Comparison of ENCODE assay signal across 9 cellular contexts in the genomic region with DNA sequence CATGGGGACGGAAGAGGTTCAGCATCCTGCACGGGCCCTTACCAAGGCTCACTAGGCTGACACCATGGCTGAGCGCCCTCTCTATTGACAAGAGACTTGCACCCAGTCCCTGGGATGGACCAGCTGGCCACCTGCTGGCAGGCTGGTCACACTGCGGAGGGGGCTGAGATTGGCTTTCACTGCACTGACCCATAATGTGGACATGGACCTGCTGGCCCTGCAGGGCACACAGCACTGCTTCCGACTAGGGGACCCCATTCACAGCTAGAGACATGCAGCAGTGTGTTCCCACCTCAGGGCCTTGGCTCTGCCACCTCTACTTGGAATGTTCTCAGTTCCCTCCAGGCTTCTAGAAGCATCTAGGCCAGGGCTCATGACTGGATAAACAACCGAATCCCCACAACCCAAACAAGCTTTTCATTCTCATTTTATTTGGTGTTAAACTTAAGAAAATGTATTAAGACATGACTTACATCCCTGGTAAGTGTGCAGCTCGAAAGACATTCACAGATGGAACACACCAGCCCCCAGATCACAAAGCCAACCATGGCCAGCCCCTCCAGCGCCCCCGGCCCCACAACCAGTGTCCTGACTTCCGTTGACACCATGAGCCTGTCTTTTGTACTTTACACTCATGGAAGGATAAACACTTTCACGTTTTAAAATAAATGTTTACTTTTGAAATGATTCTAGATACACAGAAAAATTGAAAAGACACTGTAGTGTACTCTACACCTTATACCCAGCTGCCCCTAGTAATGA. TPM values are rescaled to one million over a fixed set of nuclear protein-coding genes. Genes with fewer than 3 reads are reported as not detected.
A peak's percentile ranks its signal among the peaks of the same experiment; 100 is the strongest.
DNase-seq lines count a peak whose midpoint lies in the region; ATAC-seq and TF ChIP-seq lines count a peak whose summit lies in the region.
"Had no signal": no experiment of that assay in that cellular context is flagged by ENCODE, and none has a peak within 500 bp of the region (broad histone marks: within the 10 kb centered on the region; RNA-seq: fewer than 3 reads in every experiment).

No MANE protein-coding gene starts in this region.

- H3F3A ChIP-seq in OCI-LY1 (ENCODE audit: insufficient read depth, low read length) = no peaks in the 10 kb centered on the region

- H3K4me1 ChIP-seq in OCI-LY1 (ENCODE audit: insufficient read depth, low read length, severe bottlenecking) (no peaks in the 10 kb centered on the region), psoas muscle (no peaks in the 10 kb centered on the region)

- no peaks in the 10 kb centered on the region for H3K9me3 ChIP-seq in OCI-LY1 (ENCODE audit: low read length)
- H3K9me3 ChIP-seq in psoas muscle = no peaks in the 10 kb centered on the region

- H3K4me3 Mint-ChIP-seq in activated T-helper 2 cell treated with anti-CD3 and anti-CD28 coated beads, Interferon-gamma antibody, Interleukin-2, Interleukin-4, amounts not matched to agents 10 μg/mL and 5 μg/mL and 100 μg/mL, durations not matched to agents 14 hours and 24 hours and 36 hours (ENCODE audit: low read depth) = no peak overlapping the region

- ATAC-seq in psoas muscle (peak; percentile 73 to 89 (median 82)), GM19452 (IDR thresholded peaks at IDR 0.05; ENCODE audit: unreplicated experiment) (no peak), HG02610 (IDR thresholded peaks at IDR 0.05; ENCODE audit: unreplicated experiment) (no peak)

- H3K4me3 ChIP-seq in OCI-LY1 (ENCODE audit: low read depth, low read length, poor library complexity, severe bottlenecking) (no peak overlapping the region), psoas muscle (no peak overlapping the region)

- no peak overlapping the region for H3K27ac ChIP-seq in OCI-LY1 (ENCODE audit: low read depth, low read length, poor library complexity, severe bottlenecking)
- H3K27ac ChIP-seq in psoas muscle = no peak overlapping the region

- H3K4me1 Mint-ChIP-seq in activated T-helper 2 cell treated with anti-CD3 and anti-CD28 coated beads, Interferon-gamma antibody, Interleukin-2, Interleukin-4, amounts not matched to agents 10 μg/mL and 5 μg/mL and 100 μg/mL, durations not matched to agents 14 hours and 24 hours and 36 hours (ENCODE audit: low read depth) = no peaks in the 10 kb centered on the region

- TF ChIP-seq CTCF in OCI-LY1 (IDR thresholded peaks at IDR 0.05; ENCODE audit: low read length) (peak; percentile 20; the same call in 1 of the 2 replicates), psoas muscle (IDR thresholded peaks at IDR 0.05) (peak; percentile 66)

- no peaks in the 10 kb centered on the region for H3K79me2 ChIP-seq in OCI-LY1 (ENCODE audit: insufficient read depth, low read length)

- H2AFZ ChIP-seq in OCI-LY1 (ENCODE audit: low read length) = no peak overlapping the region

- H3K9me2 ChIP-seq in OCI-LY1 (ENCODE audit: low read depth, low read length) = no peaks in the 10 kb centered on the region

- intact Hi-C loops in activated T-helper 2 cell treated with anti-CD3 and anti-CD28 coated beads, Interferon-gamma antibody, Interleukin-2, Interleukin-4, amounts not matched to agents 10 μg/mL and 5 μg/mL and 100 μg/mL, durations not matched to agents 14 hours and 24 hours and 36 hours (cut with micrococcal nuclease) = loop anchor here (1.0 kb wide), 1 partner anchor 179 kb away; no protein-coding TSS in a partner anchor
- intact Hi-C loops in psoas muscle (cut with DNase I) = loop anchor here (2.0 to 5.0 kb wide), 3 partner anchors 177 to 178 kb away; no protein-coding TSS in a partner anchor

- no peak overlapping the region for H3K4me2 ChIP-seq in OCI-LY1 (ENCODE audit: low read length)

- peaks cover 12% of the 10 kb centered on the region; the same call in 1 of the 2 replicates for H3K27me3 ChIP-seq in OCI-LY1 (ENCODE audit: insufficient read depth, low read length)
- no peaks in the 10 kb centered on the region for H3K27me3 ChIP-seq in psoas muscle (ENCODE audit: insufficient read depth in 3 of 3, low read length in 2 of 3)

- DNase-seq in DMS 273 (lab: John Stamatoyannopoulos, UW; ENCODE audit: unreplicated experiment) = peak; percentile 65
- no peak for DNase-seq in DMS 273 treated with DMSO at 0.1 percent for 48 hours (lab: John Stamatoyannopoulos, UW)
- peak; percentile 20 for DNase-seq in activated T-helper 2 cell treated with anti-CD3 and anti-CD28 coated beads, Interferon-gamma antibody, Interleukin-2, Interleukin-4, amounts not matched to agents 10 μg/mL and 5 μg/mL and 100 μg/mL, durations not matched to agents 14 hours and 24 hours and 36 hours (ENCODE audit: low spot score)
- peak; percentile 80 for DNase-seq in globus pallidus (ENCODE audit: low spot score)
- peak; percentile 68 to 78 for DNase-seq in psoas muscle

- H3K27me3 Mint-ChIP-seq in activated T-helper 2 cell treated with anti-CD3 and anti-CD28 coated beads, Interferon-gamma antibody, Interleukin-2, Interleukin-4, amounts not matched to agents 10 μg/mL and 5 μg/mL and 100 μg/mL, durations not matched to agents 14 hours and 24 hours and 36 hours (ENCODE audit: low read depth) = peaks cover 8% of the 10 kb centered on the region

- no peak overlapping the region for H3K27ac Mint-ChIP-seq in activated T-helper 2 cell treated with anti-CD3 and anti-CD28 coated beads, Interferon-gamma antibody, Interleukin-2, Interleukin-4, amounts not matched to agents 10 μg/mL and 5 μg/mL and 100 μg/mL, durations not matched to agents 14 hours and 24 hours and 36 hours

- no peaks in the 10 kb centered on the region for H3K9me3 Mint-ChIP-seq in activated T-helper 2 cell treated with anti-CD3 and anti-CD28 coated beads, Interferon-gamma antibody, Interleukin-2, Interleukin-4, amounts not matched to agents 10 μg/mL and 5 μg/mL and 100 μg/mL, durations not matched to agents 14 hours and 24 hours and 36 hours

- H3K9ac ChIP-seq in OCI-LY1 (ENCODE audit: low read length) = no peak overlapping the region

- no peaks in the 10 kb centered on the region for H3K36me3 Mint-ChIP-seq in activated T-helper 2 cell treated with anti-CD3 and anti-CD28 coated beads, Interferon-gamma antibody, Interleukin-2, Interleukin-4, amounts not matched to agents 10 μg/mL and 5 μg/mL and 100 μg/mL, durations not matched to agents 14 hours and 24 hours and 36 hours (ENCODE audit: low read depth)

- 55 to 65% (median 55%) methylated on average over 11 of the region's 11 CpGs for WGBS in psoas muscle, 3 donors

- H3K36me3 ChIP-seq in OCI-LY1 (ENCODE audit: insufficient read depth, low read length) (no peaks in the 10 kb centered on the region), psoas muscle (ENCODE audit: insufficient read depth in 1 of 2, low read depth in 1 of 2) (no peaks in the 10 kb centered on the region)

- H4K20me1 ChIP-seq in OCI-LY1 (ENCODE audit: insufficient read depth, low read length) = no peaks in the 10 kb centered on the region

RNA-seq across cellular contexts. Expression of a gene that starts 9.3 kb away (rescaled TPM):
- not detected in 2 replicates for total RNA-seq in activated T-helper 2 cell treated with anti-CD3 and anti-CD28 coated beads, Interferon-gamma antibody, Interleukin-2, Interleukin-4, amounts not matched to agents 10 μg/mL and 5 μg/mL and 100 μg/mL, durations not matched to agents 14 hours and 24 hours and 36 hours
- under 1 TPM in 1 of 4 donors, not detected in 3; 0.06 TPM for total RNA-seq in psoas muscle
- under 1 TPM; 0.06 to 0.17 (median 0.09) TPM for polyA plus RNA-seq in psoas muscle

RNA-seq across cellular contexts. Expression of a gene that starts 18.9 kb away (rescaled TPM):
- total RNA-seq in activated T-helper 2 cell treated with anti-CD3 and anti-CD28 coated beads, Interferon-gamma antibody, Interleukin-2, Interleukin-4, amounts not matched to agents 10 μg/mL and 5 μg/mL and 100 μg/mL, durations not matched to agents 14 hours and 24 hours and 36 hours = 65.7 and 67.8 TPM in 2 replicates
- total RNA-seq in psoas muscle = 10 to 100 TPM; 23.5 to 29.5 (median 26.2) TPM
- polyA plus RNA-seq in psoas muscle = 10 to 100 TPM; 32.1 to 44.3 (median 34.2) TPM

RNA-seq across cellular contexts. Expression of a gene that starts 23.1 kb away (rescaled TPM):
- total RNA-seq in activated T-helper 2 cell treated with anti-CD3 and anti-CD28 coated beads, Interferon-gamma antibody, Interleukin-2, Interleukin-4, amounts not matched to agents 10 μg/mL and 5 μg/mL and 100 μg/mL, durations not matched to agents 14 hours and 24 hours and 36 hours = not detected in 2 replicates
- total RNA-seq in psoas muscle = 1,000 to 10,000 TPM; 1,183 to 3,738 (median 2,852) TPM
- 1,000 to 10,000 TPM; 1,867 to 2,156 (median 2,058) TPM for polyA plus RNA-seq in psoas muscle
- total RNA-seq: temporal lobe had no signal

RNA-seq across cellular contexts. Expression of a gene that starts 27.1 kb away (rescaled TPM):
- not detected in 2 replicates for total RNA-seq in activated T-helper 2 cell treated with anti-CD3 and anti-CD28 coated beads, Interferon-gamma antibody, Interleukin-2, Interleukin-4, amounts not matched to agents 10 μg/mL and 5 μg/mL and 100 μg/mL, durations not matched to agents 14 hours and 24 hours and 36 hours
- total RNA-seq in psoas muscle = 1 to 10 TPM in 3 of 4 donors, under 1 TPM in 1; 0.84 to 2.2 (median 1.4) TPM
- polyA plus RNA-seq in psoas muscle = 1 to 10 TPM in 1 of 3 donors, under 1 TPM in 2; 0.30 to 1.2 (median 0.63) TPM
- total RNA-seq: temporal lobe had no signal

RNA-seq across cellular contexts. Expression of a gene that starts 48.8 kb away (rescaled TPM):
- not detected in 2 replicates for total RNA-seq in activated T-helper 2 cell treated with anti-CD3 and anti-CD28 coated beads, Interferon-gamma antibody, Interleukin-2, Interleukin-4, amounts not matched to agents 10 μg/mL and 5 μg/mL and 100 μg/mL, durations not matched to agents 14 hours and 24 hours and 36 hours
- total RNA-seq in psoas muscle = under 1 TPM in 1 of 4 donors, not detected in 3; 0.30 TPM
- under 1 TPM in 2 of 3 donors, not detected in 1; 0.05 to 0.31 TPM for polyA plus RNA-seq in psoas muscle

Comparison
In these comparisons a context has a peak if more than half of its experiments do, and no peak if none do; other contexts are left out.
1. ATAC-seq: peak in psoas muscle (4 of 4); none in GM19452 (single experiment) and HG02610 (single experiment).
2. RNA of a gene that starts 23.1 kb away (total RNA-seq): 1,183 to 3,738 TPM in psoas muscle; not detected in activated T-helper 2 cell treated with anti-CD3 and anti-CD28 coated beads, Interferon-gamma antibody, Interleukin-2, Interleukin-4, amounts not matched to agents 10 μg/mL and 5 μg/mL and 100 μg/mL, durations not matched to agents 14 hours and 24 hours and 36 hours; every median in the first group is over 1,000 times any median in the second.